ENCODE assay signal across 1 cellular context in the genomic region with DNA sequence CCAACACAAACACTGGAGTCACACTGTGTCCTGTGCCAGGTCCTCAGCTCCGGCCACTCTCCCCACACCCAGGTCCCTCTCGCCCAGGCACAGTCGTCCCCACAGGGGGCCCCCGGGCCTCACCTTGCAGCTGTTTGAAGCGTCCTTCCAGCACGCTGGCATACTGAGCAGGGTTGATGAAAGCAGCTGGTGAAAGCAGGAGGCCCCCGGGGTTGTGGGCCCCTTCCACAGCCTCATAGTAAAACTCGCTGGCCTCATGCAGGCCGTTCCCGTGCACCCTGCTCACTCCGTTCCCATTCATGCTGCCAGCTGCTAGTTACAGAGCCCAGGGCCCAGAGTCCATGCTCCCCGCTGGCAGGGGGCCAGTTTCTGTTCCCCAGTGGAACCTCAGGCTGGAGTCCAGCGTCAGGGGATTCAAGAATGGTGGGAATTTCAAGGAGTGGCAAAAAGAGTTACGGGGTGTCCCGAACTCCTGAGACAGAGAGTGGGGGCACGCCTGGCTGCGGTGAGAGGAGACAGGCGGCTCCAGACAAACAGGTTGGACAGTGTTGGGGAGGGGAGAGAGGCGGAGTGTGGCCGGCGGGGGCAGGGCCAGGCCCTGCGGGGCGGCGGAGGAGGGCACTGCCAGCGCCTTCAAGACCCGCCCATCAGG.
A peak's percentile ranks its signal among the peaks of the same experiment; 100 is the strongest.
TF ChIP-seq lines count a peak whose summit lies in the region.

No MANE protein-coding gene starts in this region.

TF ChIP-seq in HepG2, 621 proteins besides CTCF, POLR2A, EP300 and RAD21 (continued from another document and continues in another):
- TF ChIP-seq, protein P1, sequence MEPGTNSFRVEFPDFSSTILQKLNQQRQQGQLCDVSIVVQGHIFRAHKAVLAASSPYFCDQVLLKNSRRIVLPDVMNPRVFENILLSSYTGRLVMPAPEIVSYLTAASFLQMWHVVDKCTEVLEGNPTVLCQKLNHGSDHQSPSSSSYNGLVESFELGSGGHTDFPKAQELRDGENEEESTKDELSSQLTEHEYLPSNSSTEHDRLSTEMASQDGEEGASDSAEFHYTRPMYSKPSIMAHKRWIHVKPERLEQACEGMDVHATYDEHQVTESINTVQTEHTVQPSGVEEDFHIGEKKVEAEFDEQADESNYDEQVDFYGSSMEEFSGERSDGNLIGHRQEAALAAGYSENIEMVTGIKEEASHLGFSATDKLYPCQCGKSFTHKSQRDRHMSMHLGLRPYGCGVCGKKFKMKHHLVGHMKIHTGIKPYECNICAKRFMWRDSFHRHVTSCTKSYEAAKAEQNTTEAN (CRISPR knock-in tag; conservative IDR thresholded peaks at IDR 0.05) = no peak
- TF ChIP-seq DMAP1 (CRISPR knock-in tag; IDR thresholded peaks at IDR 0.05) (peak; percentile 27; the same call in 1 of the 2 replicates), MYC (CRISPR knock-in tag; IDR thresholded peaks at IDR 0.05; ENCODE audit: borderline replicate concordance) (peak; percentile 29; the same call in 1 of the 2 replicates), ZNF572 (CRISPR knock-in tag; IDR thresholded peaks at IDR 0.05) (peak; percentile 51; the same call in 1 of the 2 replicates), ZNF616 (CRISPR knock-in tag; IDR thresholded peaks at IDR 0.05; ENCODE audit: low read depth) (peak; percentile 75; the same call in 1 of the 2 replicates), HNRNPUL1 (IDR thresholded peaks at IDR 0.05; ENCODE audit: low read depth, low read length) (no peak), PHF21A (CRISPR knock-in tag; IDR thresholded peaks at IDR 0.05) (0 out of 2 replicates have a peak, but pooled peaks have one; percentile 22), ZNF20 (CRISPR knock-in tag; IDR thresholded peaks at IDR 0.05) (no peak), HNRNPL (IDR thresholded peaks at IDR 0.05; ENCODE audit: low read depth, low read length) (peak; percentile 91), NFIC (IDR thresholded peaks at IDR 0.05; ENCODE audit: low read length) (no peak), RORA (CRISPR knock-in tag; IDR thresholded peaks at IDR 0.05) (no peak), NR2C2 (CRISPR knock-in tag; IDR thresholded peaks at IDR 0.05; ENCODE audit: borderline replicate concordance) (no peak), SMC3 (IDR thresholded peaks at IDR 0.05; ENCODE audit: low read length) (peak; percentile 25; the same call in 1 of the 2 replicates), ZNF230 (CRISPR knock-in tag; IDR thresholded peaks at IDR 0.05) (no peak), ZNF543 (CRISPR knock-in tag; IDR thresholded peaks at IDR 0.05) (0 out of 2 replicates have a peak, but pooled peaks have one; percentile 30), STAG1 (CRISPR knock-in tag; IDR thresholded peaks at IDR 0.05) (peak; percentile 45), SMAD3 (CRISPR knock-in tag; IDR thresholded peaks at IDR 0.05) (0 out of 2 replicates have a peak, but pooled peaks have one; percentile 37), ZNF496 (CRISPR knock-in tag; IDR thresholded peaks at IDR 0.05; ENCODE audit: insufficient replicate concordance) (no peak), RXRB (CRISPR knock-in tag; IDR thresholded peaks at IDR 0.05; ENCODE audit: borderline replicate concordance) (peak; percentile 8; the same call in 1 of the 2 replicates), RFXAP (CRISPR knock-in tag; IDR thresholded peaks at IDR 0.05; ENCODE audit: borderline replicate concordance) (0 out of 2 replicates have a peak, but pooled peaks have one; percentile 20), ZNF598 (CRISPR knock-in tag; IDR thresholded peaks at IDR 0.05; ENCODE audit: borderline replicate concordance) (0 out of 2 replicates have a peak, but pooled peaks have one; percentile 43), NONO (IDR thresholded peaks at IDR 0.05) (no peak), NONO (CRISPR knock-in tag; conservative IDR thresholded peaks at IDR 0.05) (no peak; the same call in 1 of the 2 replicates), KDM2A (CRISPR knock-in tag; IDR thresholded peaks at IDR 0.05; ENCODE audit: borderline replicate concordance, low read depth) (0 out of 2 replicates have a peak, but pooled peaks have one; percentile 45), ZNF292 (CRISPR knock-in tag; IDR thresholded peaks at IDR 0.05; ENCODE audit: borderline replicate concordance, low read depth) (peak; percentile 86; the same call in 1 of the 2 replicates), JARID2 (CRISPR knock-in tag; IDR thresholded peaks at IDR 0.05; ENCODE audit: insufficient replicate concordance) (peak; percentile 42), REXO4 (CRISPR knock-in tag; IDR thresholded peaks at IDR 0.05; ENCODE audit: borderline replicate concordance) (0 out of 2 replicates have a peak, but pooled peaks have one; percentile 36), PPARG (CRISPR knock-in tag; conservative IDR thresholded peaks at IDR 0.05) (0 out of 2 replicates have a peak, but pooled peaks have one; percentile 43)
- TF ChIP-seq, protein P2, sequence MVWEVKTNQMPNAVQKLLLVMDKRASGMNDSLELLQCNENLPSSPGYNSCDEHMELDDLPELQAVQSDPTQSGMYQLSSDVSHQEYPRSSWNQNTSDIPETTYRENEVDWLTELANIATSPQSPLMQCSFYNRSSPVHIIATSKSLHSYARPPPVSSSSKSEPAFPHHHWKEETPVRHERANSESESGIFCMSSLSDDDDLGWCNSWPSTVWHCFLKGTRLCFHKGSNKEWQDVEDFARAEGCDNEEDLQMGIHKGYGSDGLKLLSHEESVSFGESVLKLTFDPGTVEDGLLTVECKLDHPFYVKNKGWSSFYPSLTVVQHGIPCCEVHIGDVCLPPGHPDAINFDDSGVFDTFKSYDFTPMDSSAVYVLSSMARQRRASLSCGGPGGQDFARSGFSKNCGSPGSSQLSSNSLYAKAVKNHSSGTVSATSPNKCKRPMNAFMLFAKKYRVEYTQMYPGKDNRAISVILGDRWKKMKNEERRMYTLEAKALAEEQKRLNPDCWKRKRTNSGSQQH (CRISPR knock-in tag; IDR thresholded peaks at IDR 0.05; ENCODE audit: low read depth) = no peak
- TF ChIP-seq, protein P3, sequence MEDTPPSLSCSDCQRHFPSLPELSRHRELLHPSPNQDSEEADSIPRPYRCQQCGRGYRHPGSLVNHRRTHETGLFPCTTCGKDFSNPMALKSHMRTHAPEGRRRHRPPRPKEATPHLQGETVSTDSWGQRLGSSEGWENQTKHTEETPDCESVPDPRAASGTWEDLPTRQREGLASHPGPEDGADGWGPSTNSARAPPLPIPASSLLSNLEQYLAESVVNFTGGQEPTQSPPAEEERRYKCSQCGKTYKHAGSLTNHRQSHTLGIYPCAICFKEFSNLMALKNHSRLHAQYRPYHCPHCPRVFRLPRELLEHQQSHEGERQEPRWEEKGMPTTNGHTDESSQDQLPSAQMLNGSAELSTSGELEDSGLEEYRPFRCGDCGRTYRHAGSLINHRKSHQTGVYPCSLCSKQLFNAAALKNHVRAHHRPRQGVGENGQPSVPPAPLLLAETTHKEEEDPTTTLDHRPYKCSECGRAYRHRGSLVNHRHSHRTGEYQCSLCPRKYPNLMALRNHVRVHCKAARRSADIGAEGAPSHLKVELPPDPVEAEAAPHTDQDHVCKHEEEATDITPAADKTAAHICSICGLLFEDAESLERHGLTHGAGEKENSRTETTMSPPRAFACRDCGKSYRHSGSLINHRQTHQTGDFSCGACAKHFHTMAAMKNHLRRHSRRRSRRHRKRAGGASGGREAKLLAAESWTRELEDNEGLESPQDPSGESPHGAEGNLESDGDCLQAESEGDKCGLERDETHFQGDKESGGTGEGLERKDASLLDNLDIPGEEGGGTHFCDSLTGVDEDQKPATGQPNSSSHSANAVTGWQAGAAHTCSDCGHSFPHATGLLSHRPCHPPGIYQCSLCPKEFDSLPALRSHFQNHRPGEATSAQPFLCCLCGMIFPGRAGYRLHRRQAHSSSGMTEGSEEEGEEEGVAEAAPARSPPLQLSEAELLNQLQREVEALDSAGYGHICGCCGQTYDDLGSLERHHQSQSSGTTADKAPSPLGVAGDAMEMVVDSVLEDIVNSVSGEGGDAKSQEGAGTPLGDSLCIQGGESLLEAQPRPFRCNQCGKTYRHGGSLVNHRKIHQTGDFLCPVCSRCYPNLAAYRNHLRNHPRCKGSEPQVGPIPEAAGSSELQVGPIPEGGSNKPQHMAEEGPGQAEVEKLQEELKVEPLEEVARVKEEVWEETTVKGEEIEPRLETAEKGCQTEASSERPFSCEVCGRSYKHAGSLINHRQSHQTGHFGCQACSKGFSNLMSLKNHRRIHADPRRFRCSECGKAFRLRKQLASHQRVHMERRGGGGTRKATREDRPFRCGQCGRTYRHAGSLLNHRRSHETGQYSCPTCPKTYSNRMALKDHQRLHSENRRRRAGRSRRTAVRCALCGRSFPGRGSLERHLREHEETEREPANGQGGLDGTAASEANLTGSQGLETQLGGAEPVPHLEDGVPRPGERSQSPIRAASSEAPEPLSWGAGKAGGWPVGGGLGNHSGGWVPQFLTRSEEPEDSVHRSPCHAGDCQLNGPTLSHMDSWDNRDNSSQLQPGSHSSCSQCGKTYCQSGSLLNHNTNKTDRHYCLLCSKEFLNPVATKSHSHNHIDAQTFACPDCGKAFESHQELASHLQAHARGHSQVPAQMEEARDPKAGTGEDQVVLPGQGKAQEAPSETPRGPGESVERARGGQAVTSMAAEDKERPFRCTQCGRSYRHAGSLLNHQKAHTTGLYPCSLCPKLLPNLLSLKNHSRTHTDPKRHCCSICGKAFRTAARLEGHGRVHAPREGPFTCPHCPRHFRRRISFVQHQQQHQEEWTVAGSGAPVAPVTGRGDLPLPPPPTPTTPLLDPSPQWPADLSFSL (CRISPR knock-in tag; IDR thresholded peaks at IDR 0.05) = no peak
- TF ChIP-seq, protein P4, sequence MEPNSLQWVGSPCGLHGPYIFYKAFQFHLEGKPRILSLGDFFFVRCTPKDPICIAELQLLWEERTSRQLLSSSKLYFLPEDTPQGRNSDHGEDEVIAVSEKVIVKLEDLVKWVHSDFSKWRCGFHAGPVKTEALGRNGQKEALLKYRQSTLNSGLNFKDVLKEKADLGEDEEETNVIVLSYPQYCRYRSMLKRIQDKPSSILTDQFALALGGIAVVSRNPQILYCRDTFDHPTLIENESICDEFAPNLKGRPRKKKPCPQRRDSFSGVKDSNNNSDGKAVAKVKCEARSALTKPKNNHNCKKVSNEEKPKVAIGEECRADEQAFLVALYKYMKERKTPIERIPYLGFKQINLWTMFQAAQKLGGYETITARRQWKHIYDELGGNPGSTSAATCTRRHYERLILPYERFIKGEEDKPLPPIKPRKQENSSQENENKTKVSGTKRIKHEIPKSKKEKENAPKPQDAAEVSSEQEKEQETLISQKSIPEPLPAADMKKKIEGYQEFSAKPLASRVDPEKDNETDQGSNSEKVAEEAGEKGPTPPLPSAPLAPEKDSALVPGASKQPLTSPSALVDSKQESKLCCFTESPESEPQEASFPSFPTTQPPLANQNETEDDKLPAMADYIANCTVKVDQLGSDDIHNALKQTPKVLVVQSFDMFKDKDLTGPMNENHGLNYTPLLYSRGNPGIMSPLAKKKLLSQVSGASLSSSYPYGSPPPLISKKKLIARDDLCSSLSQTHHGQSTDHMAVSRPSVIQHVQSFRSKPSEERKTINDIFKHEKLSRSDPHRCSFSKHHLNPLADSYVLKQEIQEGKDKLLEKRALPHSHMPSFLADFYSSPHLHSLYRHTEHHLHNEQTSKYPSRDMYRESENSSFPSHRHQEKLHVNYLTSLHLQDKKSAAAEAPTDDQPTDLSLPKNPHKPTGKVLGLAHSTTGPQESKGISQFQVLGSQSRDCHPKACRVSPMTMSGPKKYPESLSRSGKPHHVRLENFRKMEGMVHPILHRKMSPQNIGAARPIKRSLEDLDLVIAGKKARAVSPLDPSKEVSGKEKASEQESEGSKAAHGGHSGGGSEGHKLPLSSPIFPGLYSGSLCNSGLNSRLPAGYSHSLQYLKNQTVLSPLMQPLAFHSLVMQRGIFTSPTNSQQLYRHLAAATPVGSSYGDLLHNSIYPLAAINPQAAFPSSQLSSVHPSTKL (CRISPR knock-in tag; IDR thresholded peaks at IDR 0.05) = peak; percentile 16; the same call in 1 of the 2 replicates
- TF ChIP-seq, protein P5, sequence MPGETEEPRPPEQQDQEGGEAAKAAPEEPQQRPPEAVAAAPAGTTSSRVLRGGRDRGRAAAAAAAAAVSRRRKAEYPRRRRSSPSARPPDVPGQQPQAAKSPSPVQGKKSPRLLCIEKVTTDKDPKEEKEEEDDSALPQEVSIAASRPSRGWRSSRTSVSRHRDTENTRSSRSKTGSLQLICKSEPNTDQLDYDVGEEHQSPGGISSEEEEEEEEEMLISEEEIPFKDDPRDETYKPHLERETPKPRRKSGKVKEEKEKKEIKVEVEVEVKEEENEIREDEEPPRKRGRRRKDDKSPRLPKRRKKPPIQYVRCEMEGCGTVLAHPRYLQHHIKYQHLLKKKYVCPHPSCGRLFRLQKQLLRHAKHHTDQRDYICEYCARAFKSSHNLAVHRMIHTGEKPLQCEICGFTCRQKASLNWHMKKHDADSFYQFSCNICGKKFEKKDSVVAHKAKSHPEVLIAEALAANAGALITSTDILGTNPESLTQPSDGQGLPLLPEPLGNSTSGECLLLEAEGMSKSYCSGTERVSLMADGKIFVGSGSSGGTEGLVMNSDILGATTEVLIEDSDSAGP (CRISPR knock-in tag; IDR thresholded peaks at IDR 0.05; ENCODE audit: borderline replicate concordance) = peak; percentile 41; the same call in 1 of the 2 replicates
- TF ChIP-seq, protein P6, sequence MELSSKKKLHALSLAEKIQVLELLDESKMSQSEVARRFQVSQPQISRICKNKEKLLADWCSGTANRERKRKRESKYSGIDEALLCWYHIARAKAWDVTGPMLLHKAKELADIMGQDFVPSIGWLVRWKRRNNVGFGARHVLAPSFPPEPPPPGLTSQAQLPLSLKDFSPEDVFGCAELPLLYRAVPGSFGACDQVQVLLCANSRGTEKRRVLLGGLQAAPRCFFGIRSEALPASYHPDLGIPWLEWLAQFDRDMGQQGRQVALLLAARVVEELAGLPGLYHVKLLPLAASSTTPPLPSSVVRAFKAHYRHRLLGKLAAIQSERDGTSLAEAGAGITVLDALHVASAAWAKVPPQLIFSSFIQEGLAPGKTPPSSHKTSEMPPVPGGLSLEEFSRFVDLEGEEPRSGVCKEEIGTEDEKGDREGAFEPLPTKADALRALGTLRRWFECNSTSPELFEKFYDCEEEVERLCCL (CRISPR knock-in tag; IDR thresholded peaks at IDR 0.05; ENCODE audit: borderline replicate concordance) = no peak
- TF ChIP-seq, protein P7, sequence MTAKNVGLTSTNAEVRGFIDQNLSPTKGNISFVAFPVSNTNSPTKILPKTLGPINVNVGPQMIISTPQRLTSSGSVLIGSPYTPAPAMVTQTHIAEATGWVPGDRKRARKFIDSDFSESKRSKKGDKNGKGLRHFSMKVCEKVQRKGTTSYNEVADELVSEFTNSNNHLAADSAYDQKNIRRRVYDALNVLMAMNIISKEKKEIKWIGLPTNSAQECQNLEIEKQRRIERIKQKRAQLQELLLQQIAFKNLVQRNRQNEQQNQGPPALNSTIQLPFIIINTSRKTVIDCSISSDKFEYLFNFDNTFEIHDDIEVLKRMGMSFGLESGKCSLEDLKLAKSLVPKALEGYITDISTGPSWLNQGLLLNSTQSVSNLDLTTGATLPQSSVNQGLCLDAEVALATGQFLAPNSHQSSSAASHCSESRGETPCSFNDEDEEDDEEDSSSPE (CRISPR knock-in tag; IDR thresholded peaks at IDR 0.05) = 0 out of 2 replicates have a peak, but pooled peaks have one; percentile 28
- TF ChIP-seq, protein P8, sequence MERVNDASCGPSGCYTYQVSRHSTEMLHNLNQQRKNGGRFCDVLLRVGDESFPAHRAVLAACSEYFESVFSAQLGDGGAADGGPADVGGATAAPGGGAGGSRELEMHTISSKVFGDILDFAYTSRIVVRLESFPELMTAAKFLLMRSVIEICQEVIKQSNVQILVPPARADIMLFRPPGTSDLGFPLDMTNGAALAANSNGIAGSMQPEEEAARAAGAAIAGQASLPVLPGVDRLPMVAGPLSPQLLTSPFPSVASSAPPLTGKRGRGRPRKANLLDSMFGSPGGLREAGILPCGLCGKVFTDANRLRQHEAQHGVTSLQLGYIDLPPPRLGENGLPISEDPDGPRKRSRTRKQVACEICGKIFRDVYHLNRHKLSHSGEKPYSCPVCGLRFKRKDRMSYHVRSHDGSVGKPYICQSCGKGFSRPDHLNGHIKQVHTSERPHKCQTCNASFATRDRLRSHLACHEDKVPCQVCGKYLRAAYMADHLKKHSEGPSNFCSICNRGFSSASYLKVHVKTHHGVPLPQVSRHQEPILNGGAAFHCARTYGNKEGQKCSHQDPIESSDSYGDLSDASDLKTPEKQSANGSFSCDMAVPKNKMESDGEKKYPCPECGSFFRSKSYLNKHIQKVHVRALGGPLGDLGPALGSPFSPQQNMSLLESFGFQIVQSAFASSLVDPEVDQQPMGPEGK (CRISPR knock-in tag; IDR thresholded peaks at IDR 0.05) = peak; percentile 81
